ENCODE assay signal across 1 cellular context in the genomic region with DNA sequence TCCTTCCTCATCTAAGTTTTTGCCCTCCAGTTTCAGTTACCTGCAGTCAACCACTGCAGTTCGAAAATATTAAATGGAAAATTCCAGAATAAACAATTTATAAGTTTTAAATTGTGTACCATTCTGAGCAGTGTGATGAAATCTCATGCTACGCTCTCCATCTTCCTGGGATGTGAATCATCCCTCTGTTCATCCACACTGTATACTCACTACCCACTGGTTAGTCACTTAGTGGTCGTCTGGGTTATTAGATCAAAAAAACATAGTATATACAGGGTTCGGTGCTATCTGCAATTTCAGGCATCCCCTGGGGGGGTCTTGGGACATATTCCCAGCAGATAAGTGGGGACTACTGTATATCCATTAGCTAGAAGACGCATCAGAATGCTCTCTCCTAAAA.
A peak's percentile ranks its signal among the peaks of the same experiment; 100 is the strongest.
TF ChIP-seq lines count a peak whose summit lies in the region.

No MANE protein-coding gene starts in this region.

TF ChIP-seq in IMR-90, 13 proteins besides CTCF, POLR2A, EP300 and RAD21:
- TF ChIP-seq SMC3 (IDR thresholded peaks at IDR 0.05; ENCODE audit: low read depth, low read length) (no peak), CEBPB (IDR thresholded peaks at IDR 0.05; ENCODE audit: low read depth, low read length) (peak; percentile 95), FOS (IDR thresholded peaks at IDR 0.05; ENCODE audit: low read depth, low read length) (peak; percentile 90)
- TF ChIP-seq, protein P1, sequence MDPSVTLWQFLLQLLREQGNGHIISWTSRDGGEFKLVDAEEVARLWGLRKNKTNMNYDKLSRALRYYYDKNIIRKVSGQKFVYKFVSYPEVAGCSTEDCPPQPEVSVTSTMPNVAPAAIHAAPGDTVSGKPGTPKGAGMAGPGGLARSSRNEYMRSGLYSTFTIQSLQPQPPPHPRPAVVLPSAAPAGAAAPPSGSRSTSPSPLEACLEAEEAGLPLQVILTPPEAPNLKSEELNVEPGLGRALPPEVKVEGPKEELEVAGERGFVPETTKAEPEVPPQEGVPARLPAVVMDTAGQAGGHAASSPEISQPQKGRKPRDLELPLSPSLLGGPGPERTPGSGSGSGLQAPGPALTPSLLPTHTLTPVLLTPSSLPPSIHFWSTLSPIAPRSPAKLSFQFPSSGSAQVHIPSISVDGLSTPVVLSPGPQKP (IDR thresholded peaks at IDR 0.05; ENCODE audit: borderline replicate concordance, low read depth, low read length): no peak
TF ChIP-seq in IMR-90: peak in this region for 2.
